In genomic region chr19:49808762-49809154, GRCh38 we compare ENCODE assay signal across 8 cellular contexts. TPM values are rescaled to one million over a fixed set of nuclear protein-coding genes. Genes with fewer than 3 reads are reported as not detected.
DNase-seq lines count a peak whose midpoint lies in the region; ATAC-seq, FAIRE-seq and TF ChIP-seq lines count a peak whose summit lies in the region.

No MANE protein-coding gene starts in this region.

- DNase-seq in AG08396 (ENCODE audit: low spot score) (peak; percentile 95), T-helper 17 cell (peak; percentile 82 to 91 (median 83)), amniotic epithelial cell (ENCODE audit: low read depth) (peak; percentile 65), heart left ventricle (peak; percentile 94 to 97 (median 95)), pancreas (peak; percentile 91 to 99 (median 97)), testis (peak; percentile 97)

- peaks cover 3% of the 10 kb centered on the region for H3K36me3 Mint-ChIP-seq in T-helper 17 cell (ENCODE audit: low read depth)

- ATAC-seq in T-helper 17 cell (peak; percentile 49), heart left ventricle (peak; percentile 39 to 78 (median 77)), pancreas (peak; percentile 71 to 83 (median 78)), HG03045 (IDR thresholded peaks at IDR 0.05; ENCODE audit: unreplicated experiment) (no peak)

- peaks cover 32% of the 10 kb centered on the region for H3K4me1 Mint-ChIP-seq in T-helper 17 cell

- H3K27me3 Mint-ChIP-seq in T-helper 17 cell, result no peaks in the 10 kb centered on the region

- TF ChIP-seq POLR2A in heart left ventricle (IDR thresholded peaks at IDR 0.05) (peak in 1 of 2 donors; percentile 41), testis (IDR thresholded peaks at IDR 0.05) (no peak)

- intact Hi-C loops in heart left ventricle (cut with DNase I), result loop anchor here in 6 of 10 donors (2.0 to 5.0 kb wide), 5 partner anchors 36 to 131 kb away; partner anchors contain the start of genes AP2A1 (in 4 of the 6) and PRMT1 (in 1 of the 6)
- intact Hi-C loops in pancreas (cut with DNase I), result no loop called here
- intact Hi-C loops in testis (cut with DNase I; ENCODE audit: low total_unique reads), result no loop called here

- 1 to 2% (median 2%) methylated on average over 26 to 27 of the region's 27 CpGs for WGBS in heart left ventricle, 4 donors
- WGBS in pancreas, 2 donors, result 1 to 2% methylated on average over 25 to 27 of the region's 27 CpGs
- WGBS in testis, 2 donors, result 1 to 5% methylated on average over 19 to 27 of the region's 27 CpGs

- H3K27me3 ChIP-seq in HUES48 (ENCODE audit: control insufficient read depth, insufficient read depth, low read length), result no peaks in the 10 kb centered on the region
- no peaks in the 10 kb centered on the region for H3K27me3 ChIP-seq in heart left ventricle
- H3K27me3 ChIP-seq in pancreas, result no peaks in the 10 kb centered on the region
- no peaks in the 10 kb centered on the region for H3K27me3 ChIP-seq in testis

- TF ChIP-seq CTCF in heart left ventricle (IDR thresholded peaks at IDR 0.05) (no peak), pancreas (IDR thresholded peaks at IDR 0.05) (no peak), testis (IDR thresholded peaks at IDR 0.05) (no peak)

- peaks cover 10% of the 10 kb centered on the region for H3K4me1 ChIP-seq in HUES48 (ENCODE audit: control insufficient read depth, insufficient read depth, low read length)
- H3K4me1 ChIP-seq in heart left ventricle, result peaks cover 0 to 38% (median 18%) of the 10 kb centered on the region in 12 donors
- H3K4me1 ChIP-seq in pancreas, result peaks cover 0 to 8% (median 7%) of the 10 kb centered on the region in 3 donors
- H3K4me1 ChIP-seq in testis, result peaks cover 26% of the 10 kb centered on the region

- H3K9ac ChIP-seq in HUES48 (ENCODE audit: low read depth, low read length), result no peak overlapping the region; the same call in 1 of the 2 replicates

- H3K9me3 ChIP-seq in HUES48 (ENCODE audit: control insufficient read depth, insufficient read depth, low read length) (no peaks in the 10 kb centered on the region), T-helper 17 cell (ENCODE audit: control insufficient read depth, low read length, poor library complexity, severe bottlenecking) (no peaks in the 10 kb centered on the region), heart left ventricle (no peaks in the 10 kb centered on the region), pancreas (no peaks in the 10 kb centered on the region), testis (no peaks in the 10 kb centered on the region)

- H3K36me3 ChIP-seq in HUES48 (ENCODE audit: control insufficient read depth, insufficient read depth, low read length) (peaks cover 10% of the 10 kb centered on the region), heart left ventricle (peaks cover 0 to 40% (median 31%) of the 10 kb centered on the region in 9 donors), pancreas (no peaks in the 10 kb centered on the region), testis (ENCODE audit: low read depth, missing control alignments) (no peaks in the 10 kb centered on the region)

- FAIRE-seq in pancreas (lab: Jason Lieb, UNC), result no peak

- peak overlapping the region; percentile 78 for H3K4me3 ChIP-seq in HUES48 (ENCODE audit: low read depth, low read length)
- peak overlapping the region; percentile 60 to 99 (median 74) for H3K4me3 ChIP-seq in heart left ventricle
- H3K4me3 ChIP-seq in pancreas, result peak overlapping the region; percentile 39 to 65 (median 58)
- H3K4me3 ChIP-seq in testis, result peak overlapping the region; percentile 59 to 68

- peak overlapping the region; percentile 59 for H3K27ac ChIP-seq in HUES48 (ENCODE audit: low read depth, low read length)
- H3K27ac ChIP-seq in heart left ventricle, result peak overlapping the region; percentile 72 to 90 (median 88)
- peak overlapping the region; percentile 69 to 83 (median 72) for H3K27ac ChIP-seq in pancreas
- H3K27ac ChIP-seq in testis, result peak overlapping the region; percentile 71 to 88

- H3K27ac Mint-ChIP-seq in T-helper 17 cell, result peak overlapping the region; percentile 88

- H3K4me3 Mint-ChIP-seq in T-helper 17 cell, result peak overlapping the region; percentile 94

RNA-seq across cellular contexts. Expression of gene FUZ, which starts 4.3 kb away (rescaled TPM):
- 10 to 100 TPM; 29.4 to 30.7 TPM for total RNA-seq in T-helper 17 cell
- 10 to 100 TPM; 12.7 to 29.1 (median 16.2) TPM for total RNA-seq in heart left ventricle
- polyA plus RNA-seq in heart left ventricle, result 10 to 100 TPM; 14.3 to 24.3 TPM
- 10 to 100 TPM in 3 of 6 donors, 1 to 10 TPM in 3; 8.8 to 22.3 (median 12.1) TPM for total RNA-seq in pancreas
- 10 to 100 TPM; 24.3 to 30.3 TPM for polyA plus RNA-seq in pancreas
- 100 to 1,000 TPM in 1 of 2 donors, 10 to 100 TPM in 1; 56.0 to 101 TPM for total RNA-seq in testis
- polyA plus RNA-seq in testis (ENCODE audit: insufficient read depth, low read depth, low replicate concordance), result 98.0 TPM

RNA-seq across cellular contexts. Expression of gene MED25, which starts 9.3 kb away (rescaled TPM):
- total RNA-seq in T-helper 17 cell (100 to 1,000 TPM in 1 of 2 donors, 10 to 100 TPM in 1; 94.8 to 108 TPM), heart left ventricle (100 to 1,000 TPM in 1 of 9 donors, 10 to 100 TPM in 8; 45.8 to 119 (median 54.7) TPM), pancreas (10 to 100 TPM; 19.4 to 34.9 (median 24.3) TPM), testis (100 to 1,000 TPM; 244 to 246 TPM)
- polyA plus RNA-seq in heart left ventricle (10 to 100 TPM; 44.1 to 60.2 TPM), pancreas (10 to 100 TPM; 56.8 to 60.0 TPM), testis (ENCODE audit: insufficient read depth, low read depth, low replicate concordance) (156 TPM)

RNA-seq across cellular contexts. Expression of gene AP2A1, which starts 42.0 kb away (rescaled TPM):
- total RNA-seq in T-helper 17 cell, result 10 to 100 TPM; 43.3 to 51.5 TPM
- total RNA-seq in heart left ventricle, result 100 to 1,000 TPM in 1 of 9 donors, 10 to 100 TPM in 8; 53.6 to 152 (median 70.5) TPM
- polyA plus RNA-seq in heart left ventricle, result 100 to 1,000 TPM in 1 of 2 donors, 10 to 100 TPM in 1; 33.4 to 115 TPM
- 10 to 100 TPM; 29.3 to 42.8 (median 34.2) TPM for total RNA-seq in pancreas
- 10 to 100 TPM; 27.1 to 29.0 TPM for polyA plus RNA-seq in pancreas
- total RNA-seq in testis, result 100 to 1,000 TPM; 301 to 358 TPM
- 226 TPM for polyA plus RNA-seq in testis (ENCODE audit: insufficient read depth, low read depth, low replicate concordance)

RNA-seq across cellular contexts. Expression of gene PTOV1, which starts 42.2 kb away (rescaled TPM):
- 100 to 1,000 TPM; 125 to 162 TPM for total RNA-seq in T-helper 17 cell
- 100 to 1,000 TPM in 1 of 9 donors, 10 to 100 TPM in 8; 70.9 to 109 (median 91.5) TPM for total RNA-seq in heart left ventricle
- 100 to 1,000 TPM in 1 of 2 donors, 10 to 100 TPM in 1; 85.9 to 135 TPM for polyA plus RNA-seq in heart left ventricle
- 100 to 1,000 TPM in 1 of 6 donors, 10 to 100 TPM in 5; 48.8 to 116 (median 72.8) TPM for total RNA-seq in pancreas
- polyA plus RNA-seq in pancreas, result 100 to 1,000 TPM; 177 to 191 TPM
- 100 to 1,000 TPM; 257 to 260 TPM for total RNA-seq in testis
- polyA plus RNA-seq in testis (ENCODE audit: insufficient read depth, low read depth, low replicate concordance), result 235 TPM

RNA-seq across cellular contexts. Expression of gene TSKS, which starts 45.7 kb away (rescaled TPM):
- total RNA-seq in T-helper 17 cell (1 to 10 TPM in 1 of 2 donors, under 1 TPM in 1; 0.87 to 1.9 TPM), heart left ventricle (under 1 TPM in 6 of 9 donors, not detected in 3; 0.23 to 0.77 (median 0.34) TPM), pancreas (under 1 TPM in 3 of 6 donors, not detected in 3; 0.08 to 0.34 (median 0.09) TPM), testis (100 to 1,000 TPM in 1 of 2 donors, 10 to 100 TPM in 1; 65.3 to 101 TPM)
- polyA plus RNA-seq in heart left ventricle (under 1 TPM; 0.49 to 0.72 TPM), pancreas (under 1 TPM; 0.35 to 0.76 TPM), testis (ENCODE audit: insufficient read depth, low read depth, low replicate concordance) (137 TPM)

Comparison
In these comparisons a context has a peak if more than half of its experiments do, and no peak if none do; other contexts are left out.
1. intact Hi-C loops: an anchor here in heart left ventricle (2.0 to 5.0 kb wide); none called in pancreas and testis.